In the genomic region with DNA sequence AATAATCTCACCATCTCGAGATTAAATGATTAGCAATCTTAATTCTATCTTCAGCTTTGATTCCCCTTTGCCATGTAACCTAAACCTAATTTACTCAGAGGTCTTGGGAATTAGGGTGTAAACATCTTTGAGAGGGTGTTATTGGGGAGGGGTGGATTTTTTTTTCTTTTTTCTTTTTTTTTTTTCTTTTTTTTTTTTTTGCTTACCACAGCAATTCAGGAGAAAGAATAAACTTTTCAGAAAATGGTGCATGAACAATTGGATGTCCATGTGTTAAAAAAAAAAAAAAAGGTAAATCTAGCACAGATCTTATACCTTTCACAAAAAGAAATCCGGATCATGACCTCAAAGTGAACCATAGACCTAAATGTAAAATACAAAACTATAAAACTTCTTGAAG, we compare ENCODE assay signal across 9 cellular contexts.
"Had no signal": no experiment of that assay in that cellular context is flagged by ENCODE, and none has a peak within 500 bp of the region (broad histone marks: within the 10 kb centered on the region; RNA-seq: fewer than 3 reads in every experiment).

No MANE protein-coding gene starts in this region.

- H3K9me3 Mint-ChIP-seq: GM23338, HFFc6 had no signal

- H3K4me3 ChIP-seq: GM23338, HAP-1 had no signal

- H3K4me3 Mint-ChIP-seq: GM23338, HFFc6 had no signal

- H3K9ac ChIP-seq: KMS-11 had no signal

- H3K4me1 Mint-ChIP-seq: GM23338 had no signal

- H3K27ac ChIP-seq: HL-60, KMS-11 had no signal

- ATAC-seq: GM23338, HCT116 had no signal

- H3K4me1 ChIP-seq: HAP-1 had no signal

- H3K4me2 ChIP-seq: GM23338, KMS-11 had no signal

- H3K27ac Mint-ChIP-seq: GM23338, HFFc6 had no signal

- H2AFZ ChIP-seq: GM23338 had no signal

- H3K9me3 ChIP-seq: HAP-1 had no signal

- DNase-seq: H7, HFFc6, Karpas-422, KBM-7 had no signal

- H3K36me3 ChIP-seq: HAP-1 had no signal
